Comparison of ENCODE assay signal across 16 cellular contexts in the genomic region with DNA sequence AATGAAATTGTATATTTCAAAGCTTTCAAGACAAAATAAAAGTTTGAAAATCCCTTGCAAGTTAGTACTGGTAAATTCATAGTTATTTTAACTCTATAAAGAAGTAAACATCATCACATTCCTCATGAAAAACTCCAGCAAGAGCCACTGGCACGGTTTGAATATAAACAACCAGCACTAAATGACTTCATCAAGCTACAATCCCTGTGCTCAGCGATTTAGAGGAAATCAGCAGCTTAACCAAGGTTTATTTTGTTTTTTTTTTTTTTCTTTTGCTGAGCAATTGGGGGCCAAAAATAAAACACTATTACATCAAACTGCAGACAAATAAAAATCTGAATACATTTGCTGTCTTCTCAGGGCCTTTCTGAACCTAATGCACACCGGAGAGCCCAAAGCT.
DNase-seq lines count a peak whose midpoint lies in the region; ATAC-seq and TF ChIP-seq lines count a peak whose summit lies in the region.
"Had no signal": no experiment of that assay in that cellular context is flagged by ENCODE, and none has a peak within 500 bp of the region (broad histone marks: within the 10 kb centered on the region; RNA-seq: fewer than 3 reads in every experiment).

No MANE protein-coding gene starts in this region.

- in situ Hi-C loops in brain microvascular endothelial cell (cut with HindIII; ENCODE audit: low pct_ligation_motif_present, low sequenced_read_pairs), result no loop called here

- H3K36me3 ChIP-seq in brain microvascular endothelial cell (replicated peaks), result no peaks in the 10 kb centered on the region
- H3K36me3 ChIP-seq: esophagus muscularis mucosa had no signal

- no peaks in the 10 kb centered on the region for H3K27me3 ChIP-seq in brain microvascular endothelial cell (replicated peaks)
- H3K27me3 ChIP-seq: esophagus muscularis mucosa, testis had no signal

- no peak for TF ChIP-seq CTCF in brain microvascular endothelial cell (IDR thresholded peaks at IDR 0.05; ENCODE audit: low read depth, low read length, missing control alignments)

- no peak overlapping the region for H3K27ac ChIP-seq in brain microvascular endothelial cell
- H3K27ac ChIP-seq: esophagus muscularis mucosa, RWPE1, testis had no signal

- DNase-seq in EL, result peak; percentile 6
- DNase-seq in brain microvascular endothelial cell, result peak; percentile 43
- DNase-seq in globus pallidus (ENCODE audit: low spot score), result peak; percentile 25
- DNase-seq in pons (ENCODE audit: low spot score), result peak; percentile 53
- no peak for DNase-seq in T-helper 1 cell
- no peak for DNase-seq in NCI-H1417 (lab: John Stamatoyannopoulos, UW)
- DNase-seq: activated naive CD8-positive, alpha-beta T cell treated with anti-CD3 and anti-CD28 coated beads for 36 hours; caudate nucleus; DMS79; KBM-7; NCI-H2029; testis had no signal

- ATAC-seq in HG03097 (IDR thresholded peaks at IDR 0.05; ENCODE audit: low FRiP score, unreplicated experiment), result no peak
- no peak for ATAC-seq in GM18868 (IDR thresholded peaks at IDR 0.05; ENCODE audit: unreplicated experiment)

- no peak overlapping the region for H3K4me3 ChIP-seq in brain microvascular endothelial cell (ENCODE audit: low read depth, low read length)
- H3K4me3 ChIP-seq: esophagus muscularis mucosa, testis had no signal

Comparison
In these comparisons a context has a peak if more than half of its experiments do, and no peak if none do; other contexts are left out.
1. DNase-seq: peak in EL (single experiment), brain microvascular endothelial cell (single experiment), globus pallidus (single experiment) and pons (single experiment); none in T-helper 1 cell (0 of 5) and NCI-H1417 (0 of 3).